Comparison of ENCODE assay signal across 9 cellular contexts in genomic region chr19:47035127-47035494, GRCh38. TPM values are rescaled to one million over a fixed set of nuclear protein-coding genes. Genes with fewer than 3 reads are reported as not detected.
A peak's percentile ranks its signal among the peaks of the same experiment; 100 is the strongest.
DNase-seq lines count a peak whose midpoint lies in the region; ATAC-seq, FAIRE-seq and TF ChIP-seq lines count a peak whose summit lies in the region.
"Had no signal": no experiment of that assay in that cellular context is flagged by ENCODE, and none has a peak within 500 bp of the region (broad histone marks: within the 10 kb centered on the region; RNA-seq: fewer than 3 reads in every experiment).

No MANE protein-coding gene starts in this region.

- POLR2A ChIA-PET in HCT116 (lab: Charles Lee) = interaction anchor here (0.8 to 1.3 kb wide), 2 partner anchors 12 to 78 kb away, joined by 3 to 4 read pairs; partner anchors contain the start of gene ZC3H4

- TF ChIP-seq CTCF in BE2C (IDR thresholded peaks at IDR 0.05; ENCODE audit: low read depth, low read length) (no peak), HCT116 (IDR thresholded peaks at IDR 0.05 in 2 of 3, conservative IDR thresholded peaks at IDR 0.05 in 1 of 3; ENCODE audit: borderline replicate concordance in 1 of 3, insufficient read depth in 1 of 3, low read depth in 2 of 3, low read length in 2 of 3) (no peak), esophagus squamous epithelium (IDR thresholded peaks at IDR 0.05) (no peak), D721Med (IDR thresholded peaks at IDR 0.05; ENCODE audit: insufficient read depth, missing control alignments) (no peak)

- H3K9me3 ChIP-seq in BE2C (no peaks in the 10 kb centered on the region), HCT116 (ENCODE audit: control insufficient read depth in 1 of 2, insufficient read depth in 1 of 2, low read depth in 1 of 2, low read length in 2 of 2) (no peaks in the 10 kb centered on the region), esophagus squamous epithelium (no peaks in the 10 kb centered on the region)
- H3K9me3 ChIP-seq: neutrophil had no signal

- intact Hi-C loops in HCT116 (cut with micrococcal nuclease) = loop anchor here (5.0 kb wide), 1 partner anchor 222 kb away; the partner anchor contains the start of gene CCDC9
- intact Hi-C loops in esophagus squamous epithelium (cut with DNase I) = no loop called here

- H4K20me1 ChIP-seq in HCT116 (ENCODE audit: insufficient read depth) = no peaks in the 10 kb centered on the region

- H3K9ac ChIP-seq in HCT116 (ENCODE audit: low read length) = peak overlapping the region; percentile 41; the same call in 1 of the 2 replicates

- no peaks in the 10 kb centered on the region for H3K4me1 ChIP-seq in BE2C
- peaks cover 23 to 35% of the 10 kb centered on the region in 2 experiments for H3K4me1 ChIP-seq in HCT116 (ENCODE audit: control insufficient read depth in 1 of 2, insufficient read depth in 2 of 2, low read length in 2 of 2)
- peaks cover 6 to 29% (median 12%) of the 10 kb centered on the region in 3 donors for H3K4me1 ChIP-seq in esophagus squamous epithelium

- CTCF ChIA-PET in HCT116 (lab: Charles Lee) = interaction anchor here (0.9 to 2.7 kb wide), 3 partner anchors 9 to 277 kb away, joined by 3 to 19 read pairs (median 3); no protein-coding TSS in a partner anchor

- DNase-seq in BE2C = no peak
- DNase-seq in HCT116 (ENCODE audit: low read depth, low spot score) = no peak
- DNase-seq in SW480 (ENCODE audit: low spot score) = peak; percentile 79
- no peak for DNase-seq in esophagus squamous epithelium (lab: John Stamatoyannopoulos, UW)
- DNase-seq in SKM-1 treated with dmso at 0.1 percent for 144 hours (lab: John Stamatoyannopoulos, UW; ENCODE audit: unreplicated experiment) = no peak
- no peak for DNase-seq in D721Med (ENCODE audit: insufficient read length, low spot score)

- H3K4me3 ChIP-seq in BE2C (ENCODE audit: low read depth, low read length) (peak overlapping the region; percentile 67), HCT116 (replicated peaks in 1 of 2; ENCODE audit: low read depth in 1 of 2, low read length in 2 of 2) (peak overlapping the region; percentile 50 to 69), esophagus squamous epithelium (peak overlapping the region; percentile 36 to 68 (median 50)), skin epidermis (peak overlapping the region in 4 of 7 experiments; percentile 14 to 49 (median 31))

- 18 to 25% methylated on average over 8 to 9 of the region's 9 CpGs for WGBS in esophagus squamous epithelium, 2 donors

- peak overlapping the region; percentile 98 for H3K4me2 ChIP-seq in HCT116 (ENCODE audit: low read length)

- FAIRE-seq in D721Med (lab: Jason Lieb, UNC) = no peak

- no peaks in the 10 kb centered on the region for H3K9me2 ChIP-seq in HCT116 (ENCODE audit: insufficient read depth)

- RAD21 ChIA-PET in HCT116 (lab: Charles Lee; ENCODE audit: low non-redundant PET in 1 of 2, low total read pairs in 2 of 2, uncharacterized antibody in 2 of 2, unreplicated experiment in 2 of 2) = no interaction called here

- H2AFZ ChIP-seq in HCT116 (ENCODE audit: low read depth, low read length, poor library complexity, severe bottlenecking) = peak overlapping the region; percentile 56

- H3K27me3 ChIP-seq in BE2C = peaks cover 14% of the 10 kb centered on the region
- no peaks in the 10 kb centered on the region for H3K27me3 ChIP-seq in HCT116 (ENCODE audit: insufficient read depth, low read length)
- H3K27me3 ChIP-seq in esophagus squamous epithelium = peaks cover 0 to 49% (median 0%) of the 10 kb centered on the region in 4 donors

- BruUV-seq in HCT116 (replicated peaks; lab: Mats Ljungman, UMichigan) = no TSS peak

- H3K36me3 ChIP-seq in BE2C (no peaks in the 10 kb centered on the region), HCT116 (ENCODE audit: control insufficient read depth in 1 of 2, insufficient read depth in 2 of 2, low read length in 2 of 2) (no peaks in the 10 kb centered on the region), esophagus squamous epithelium (no peaks in the 10 kb centered on the region)
- H3K36me3 ChIP-seq: neutrophil had no signal

- ATAC-seq in HCT116 = peak; percentile 25
- ATAC-seq in HG02642 (IDR thresholded peaks at IDR 0.05; ENCODE audit: poor library complexity, unreplicated experiment) = no peak

- TF ChIP-seq RAD21 in HCT116 (IDR thresholded peaks at IDR 0.05; ENCODE audit: low read depth) = no peak

- H3K27ac ChIP-seq in HCT116 (ENCODE audit: low read depth, low read length) (peak overlapping the region; percentile 81), esophagus squamous epithelium (peak overlapping the region; percentile 78 to 90 (median 82)), skin epidermis (peak overlapping the region in 16 of 21 experiments; percentile 14 to 83 (median 71))

- H3K79me2 ChIP-seq in HCT116 (ENCODE audit: insufficient read depth, low read length) = no peaks in the 10 kb centered on the region

- TF ChIP-seq POLR2A in HCT116 (IDR thresholded peaks at IDR 0.05; ENCODE audit: borderline replicate concordance, extremely low read depth, insufficient read depth, insufficient read length) = no peak
- TF ChIP-seq POLR2A in esophagus squamous epithelium (IDR thresholded peaks at IDR 0.05) = no peak

TF ChIP-seq in HCT116, 20 proteins besides CTCF, POLR2A, EP300 and RAD21:
- TF ChIP-seq EZH2phosphoT487 (IDR thresholded peaks at IDR 0.05; ENCODE audit: borderline replicate concordance) (no peak), SP1 (IDR thresholded peaks at IDR 0.05; ENCODE audit: low read depth) (no peak), ELF1 (IDR thresholded peaks at IDR 0.05; ENCODE audit: borderline replicate concordance, low read depth) (no peak), POLR2AphosphoS5 (IDR thresholded peaks at IDR 0.05; ENCODE audit: low read depth, low read length) (no peak)

RNA-seq across cellular contexts. Expression of gene TMEM160, which starts 13.3 kb away (rescaled TPM):
- polyA plus RNA-seq in BE2C (2012; ENCODE audit: insufficient read depth, insufficient read length, low read depth) = 137 TPM
- total RNA-seq in HCT116 (2021; ENCODE audit: unreplicated experiment) (49.4 TPM), esophagus squamous epithelium (10 to 100 TPM; 24.8 to 51.4 (median 38.6) TPM)
- polyA plus RNA-seq in HCT116 (2012) = 29.9 and 30.8 TPM in 2 replicates

RNA-seq across cellular contexts. Expression of gene NPAS1, which starts 15.5 kb away (rescaled TPM):
- polyA plus RNA-seq in BE2C (2012; ENCODE audit: insufficient read depth, insufficient read length, low read depth) = 1.4 TPM
- total RNA-seq in HCT116 (2021; ENCODE audit: unreplicated experiment) (4.6 TPM), esophagus squamous epithelium (1 to 10 TPM in 2 of 4 donors, under 1 TPM in 1, not detected in 1; 0.18 to 4.3 (median 1.1) TPM)
- polyA plus RNA-seq in HCT116 (2012) = 2.6 and 2.9 TPM in 2 replicates
